In genomic region chr3:112260563-112260962, GRCh38 we compare ENCODE assay signal across 18 cellular contexts. TPM values are rescaled to one million over a fixed set of nuclear protein-coding genes. Genes with fewer than 3 reads are reported as not detected.
"Had no signal": no experiment of that assay in that cellular context is flagged by ENCODE, and none has a peak within 500 bp of the region (broad histone marks: within the 10 kb centered on the region; RNA-seq: fewer than 3 reads in every experiment).

No MANE protein-coding gene starts in this region.

- DNase-seq: KBM-7, MV-4-11, NCI-H1048, NCI-H1105, NCI-H1417, NCI-H1436 treated with DMSO at 0.1 percent for 48 hours, NCI-H1694, NCI-H187 treated with DMSO at 0.1 percent for 48 hours, NCI-H2029 treated with DMSO at 0.1 percent for 48 hours, NCI-H2227 treated with DMSO at 0.1 percent for 48 hours, NCI-H524, NCI-H526 treated with DMSO at 0.1 percent for 48 hours, NCI-H748 treated with DMSO at 0.1 percent for 48 hours, Right ventricle myocardium superior, RPMI8226, SK-N-SH, SW 1271 had no signal

- H3K9ac ChIP-seq: SK-N-SH had no signal

- FAIRE-seq: RCC 7860 had no signal

- H3K9me3 ChIP-seq: SK-N-SH had no signal

- H3K4me2 ChIP-seq: SK-N-SH had no signal

RNA-seq across cellular contexts. Expression of gene SLC9C1, which starts 33.5 kb away (rescaled TPM):
- polyA plus RNA-seq: SK-N-SH had no signal
